ENCODE assay signal across 9 cellular contexts in the genomic region with DNA sequence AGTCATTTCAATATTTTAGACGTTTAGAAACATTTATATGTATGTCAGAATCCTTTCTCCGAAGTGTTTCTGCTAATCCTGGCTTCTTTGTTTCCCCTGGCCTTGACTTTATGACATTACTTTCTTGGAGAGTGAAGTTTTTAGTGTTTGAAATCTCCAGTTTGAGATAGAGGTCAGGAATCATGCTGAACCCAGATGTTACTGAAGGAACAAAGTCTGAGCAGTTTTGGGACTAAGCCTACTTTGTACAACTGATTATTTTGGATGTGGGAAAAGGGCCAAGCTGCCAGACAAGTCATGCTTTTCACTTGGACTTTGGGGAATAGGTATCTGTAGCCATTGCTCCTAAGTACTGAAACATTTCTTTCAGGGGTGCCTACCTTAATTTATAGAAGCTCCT. TPM values are rescaled to one million over a fixed set of nuclear protein-coding genes. Genes with fewer than 3 reads are reported as not detected.
DNase-seq lines count a peak whose midpoint lies in the region; ATAC-seq and TF ChIP-seq lines count a peak whose summit lies in the region.
"Had no signal": no experiment of that assay in that cellular context is flagged by ENCODE, and none has a peak within 500 bp of the region (broad histone marks: within the 10 kb centered on the region; RNA-seq: fewer than 3 reads in every experiment).

No MANE protein-coding gene starts in this region.

- WGBS in hepatocyte (ENCODE audit: low lambda C conversion rate, missing lambda C conversion rate), result 54% methylated on average over 2 of the region's 2 CpGs

- no peaks in the 10 kb centered on the region for H4K20me1 ChIP-seq in hepatocyte (ENCODE audit: insufficient read depth, poor library complexity, severe bottlenecking)

- 0 out of 2 replicates have a peak overlapping the region, but pooled peaks have one; percentile 7 for H3K27ac ChIP-seq in SK-N-MC
- H3K27ac ChIP-seq in hepatocyte, result no peak overlapping the region

- no peaks in the 10 kb centered on the region for H3K79me2 ChIP-seq in hepatocyte

- H3K27me3 ChIP-seq in hepatocyte, result peaks cover 4% of the 10 kb centered on the region
- H3K27me3 ChIP-seq in skeletal muscle satellite cell (ENCODE audit: control insufficient read depth, insufficient read depth, low read length), result no peaks in the 10 kb centered on the region

- ATAC-seq in HG02798 (IDR thresholded peaks at IDR 0.05; ENCODE audit: poor library complexity, unreplicated experiment), result no peak
- ATAC-seq in GM18861 (IDR thresholded peaks at IDR 0.05; ENCODE audit: unreplicated experiment), result no peak
- ATAC-seq in GM21447 (IDR thresholded peaks at IDR 0.05; ENCODE audit: unreplicated experiment), result no peak
- ATAC-seq in HG03135 (IDR thresholded peaks at IDR 0.05; ENCODE audit: unreplicated experiment), result no peak

- H3K4me2 ChIP-seq in hepatocyte, result peak overlapping the region; percentile 88
- H3K4me2 ChIP-seq in skeletal muscle satellite cell (ENCODE audit: low read length), result peak overlapping the region; percentile 91

- H3K4me3 ChIP-seq in SK-N-MC (no peak overlapping the region), hepatocyte (no peak overlapping the region), skeletal muscle satellite cell (ENCODE audit: low read length) (peak overlapping the region; percentile 52)

- H3K36me3 ChIP-seq in ES-I3 (ENCODE audit: insufficient read depth, low read length) (no peaks in the 10 kb centered on the region), SK-N-MC (ENCODE audit: insufficient read depth, low read length) (no peaks in the 10 kb centered on the region), hepatocyte (replicated peaks; ENCODE audit: insufficient read depth, low read depth) (no peaks in the 10 kb centered on the region), skeletal muscle satellite cell (ENCODE audit: insufficient read depth, low read length) (no peaks in the 10 kb centered on the region)

- peaks cover 15% of the 10 kb centered on the region; the same call in 1 of the 2 replicates for H3K4me1 ChIP-seq in ES-I3 (ENCODE audit: insufficient read depth, low read length)
- peaks cover 16% of the 10 kb centered on the region for H3K4me1 ChIP-seq in hepatocyte (ENCODE audit: insufficient read depth)
- H3K4me1 ChIP-seq in skeletal muscle satellite cell (ENCODE audit: control insufficient read depth, insufficient read depth, low read length), result peaks cover 48% of the 10 kb centered on the region

- DNase-seq in SK-N-MC (ENCODE audit: low read depth, low spot score) (no peak), hepatocyte (ENCODE audit: low spot score) (no peak)
- DNase-seq: small intestine had no signal

- no peak overlapping the region for H2AFZ ChIP-seq in hepatocyte

- H3K9ac ChIP-seq in ES-I3 (ENCODE audit: low read depth, low read length) (peak overlapping the region; percentile 12; the same call in 1 of the 2 replicates), SK-N-MC (ENCODE audit: insufficient read length) (no peak overlapping the region), skeletal muscle satellite cell (ENCODE audit: low read depth, low read length) (peak overlapping the region; percentile 78)

- no peaks in the 10 kb centered on the region for H3K9me3 ChIP-seq in ES-I3 (ENCODE audit: control insufficient read depth, insufficient read depth, low read length)
- no peaks in the 10 kb centered on the region for H3K9me3 ChIP-seq in SK-N-MC (ENCODE audit: low read depth, low read length)
- H3K9me3 ChIP-seq in hepatocyte (ENCODE audit: low read depth), result no peaks in the 10 kb centered on the region
- H3K9me3 ChIP-seq in skeletal muscle satellite cell (replicated peaks; ENCODE audit: low read length), result no peaks in the 10 kb centered on the region

- no peaks in the 10 kb centered on the region for H3K9me2 ChIP-seq in hepatocyte (replicated peaks; ENCODE audit: insufficient read depth)

- no peak for TF ChIP-seq CTCF in hepatocyte (IDR thresholded peaks at IDR 0.05; ENCODE audit: poor library complexity)

RNA-seq across cellular contexts. Expression of a gene that starts 2.3 kb away (rescaled TPM):
- total RNA-seq in hepatocyte, result 1.8 and 2.2 TPM in 2 replicates
- polyA plus RNA-seq in hepatocyte, result 0.37 and 0.72 TPM in 2 replicates
- total RNA-seq in skeletal muscle satellite cell (2012; rRNA removed), result 1.0 and 1.5 TPM in 2 replicates
